In the genomic region with DNA sequence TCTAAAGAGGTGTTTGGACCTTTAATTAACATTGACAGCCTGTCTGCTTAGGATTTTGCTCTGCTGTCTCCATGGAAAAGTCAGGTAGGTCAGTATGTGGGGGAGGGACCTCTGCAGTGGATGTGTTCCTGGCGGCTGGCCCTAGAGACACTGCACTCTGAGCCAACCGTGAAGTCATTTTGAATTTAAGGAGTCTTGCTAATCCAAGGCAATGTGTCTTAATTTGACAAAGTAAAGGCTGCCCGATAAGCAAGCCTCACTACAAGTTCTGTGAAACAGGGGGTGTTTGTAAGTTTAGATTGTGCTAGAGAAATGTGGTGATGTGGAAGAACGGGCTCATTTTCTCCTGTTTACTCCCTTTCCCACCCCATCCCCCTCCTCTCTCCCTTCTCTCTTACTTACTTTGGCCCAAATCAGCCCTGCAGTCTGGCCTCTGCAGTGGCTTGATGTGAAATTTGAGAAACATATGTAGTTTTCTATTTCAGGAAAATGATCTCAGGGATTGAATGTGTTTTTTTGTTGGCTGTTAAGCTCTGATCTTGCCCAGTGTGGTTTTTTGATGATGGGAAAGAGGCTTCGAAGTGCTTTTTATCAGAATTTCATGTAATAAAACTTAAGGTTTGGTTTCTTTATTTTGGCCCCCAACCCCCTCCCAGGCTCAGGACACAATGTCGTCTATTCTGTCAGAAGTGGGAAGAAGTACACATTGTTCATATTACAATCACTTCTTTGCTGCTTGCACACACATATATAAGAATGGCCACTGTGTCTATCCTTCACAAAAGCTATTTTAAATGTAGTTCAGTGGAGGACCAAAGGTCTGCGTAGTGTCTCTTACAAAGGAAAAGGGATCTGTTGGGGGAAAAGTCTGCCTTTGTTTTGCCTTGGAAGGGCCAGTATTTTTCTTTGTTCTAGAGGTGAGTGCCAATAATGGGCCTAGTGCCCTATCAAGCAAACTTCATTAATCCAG, we compare ENCODE assay signal across 8 cellular contexts.
DNase-seq lines count a peak whose midpoint lies in the region; ATAC-seq, FAIRE-seq and TF ChIP-seq lines count a peak whose summit lies in the region.

No MANE protein-coding gene starts in this region.

- ATAC-seq in HG02973 (IDR thresholded peaks at IDR 0.05; ENCODE audit: unreplicated experiment) = no peak

- H3K4me3 ChIP-seq in HUES48 (ENCODE audit: low read depth, low read length) (peak overlapping the region; percentile 45; the same call in 1 of the 2 replicates), hepatocyte (no peak overlapping the region)

- H3K9me2 ChIP-seq in hepatocyte (replicated peaks; ENCODE audit: insufficient read depth) = no peaks in the 10 kb centered on the region

- H3K9me3 ChIP-seq in HUES48 (ENCODE audit: control insufficient read depth, insufficient read depth, low read length) (no peaks in the 10 kb centered on the region), hepatocyte (ENCODE audit: low read depth) (no peaks in the 10 kb centered on the region)

- no peaks in the 10 kb centered on the region for H3K27me3 ChIP-seq in HUES48 (ENCODE audit: control insufficient read depth, insufficient read depth, low read length)
- H3K27me3 ChIP-seq in hepatocyte = no peaks in the 10 kb centered on the region

- H4K20me1 ChIP-seq in hepatocyte (ENCODE audit: insufficient read depth, poor library complexity, severe bottlenecking) = no peaks in the 10 kb centered on the region

- H3K36me3 ChIP-seq in HUES48 (ENCODE audit: control insufficient read depth, insufficient read depth, low read length) = no peaks in the 10 kb centered on the region
- H3K36me3 ChIP-seq in hepatocyte (replicated peaks; ENCODE audit: insufficient read depth, low read depth) = no peaks in the 10 kb centered on the region

- H3K27ac ChIP-seq in HUES48 (ENCODE audit: low read depth, low read length) = peak overlapping the region; percentile 27
- H3K27ac ChIP-seq in hepatocyte = peak overlapping the region; percentile 95

- peak overlapping the region; percentile 41 for H3K4me2 ChIP-seq in hepatocyte

- H2AFZ ChIP-seq in hepatocyte = peak overlapping the region; percentile 7

- TF ChIP-seq CTCF in hepatocyte (IDR thresholded peaks at IDR 0.05; ENCODE audit: poor library complexity) = no peak

- TF ChIP-seq POLR2A in GM12892 (IDR thresholded peaks at IDR 0.05; ENCODE audit: low read depth, low read length) = no peak

- H3K4me1 ChIP-seq in HUES48 (ENCODE audit: control insufficient read depth, insufficient read depth, low read length) = peaks cover 28% of the 10 kb centered on the region
- H3K4me1 ChIP-seq in hepatocyte (ENCODE audit: insufficient read depth) = peaks cover 36% of the 10 kb centered on the region

- no peaks in the 10 kb centered on the region for H3K79me2 ChIP-seq in hepatocyte

- H3K9ac ChIP-seq in HUES48 (ENCODE audit: low read depth, low read length) = no peak overlapping the region

- 31% methylated on average over 7 of the region's 7 CpGs for WGBS in hepatocyte (ENCODE audit: low lambda C conversion rate, missing lambda C conversion rate)

- peak; percentile 92 for DNase-seq in amniotic epithelial cell (ENCODE audit: low read depth)
- DNase-seq in hepatocyte (ENCODE audit: low spot score) = peak; percentile 83
- peak; percentile 62 for DNase-seq in renal cortical epithelial cell (ENCODE audit: low read depth)
- no peak for DNase-seq in activated CD4-positive, alpha-beta T cell treated with anti-CD3 and anti-CD28 coated beads, Interleukin-2, amount 50 U/mL, for 4 hours
- no peak for DNase-seq in stimulated activated CD4-positive, alpha-beta T cell treated with anti-CD3 and anti-CD28 coated beads, Interleukin-15, amount 100 ng/mL, for 24 hours
- DNase-seq in GM12892 (ENCODE audit: insufficient read length) = no peak

- FAIRE-seq in GM12892 (lab: Jason Lieb, UNC) = no peak

Comparison
In these comparisons a context has a peak if more than half of its experiments do, and no peak if none do; other contexts are left out.
1. DNase-seq: peak in amniotic epithelial cell (single experiment), hepatocyte (single experiment) and renal cortical epithelial cell (single experiment); none in activated CD4-positive, alpha-beta T cell treated with anti-CD3 and anti-CD28 coated beads, Interleukin-2, amount 50 U/mL, for 4 hours (0 of 2), stimulated activated CD4-positive, alpha-beta T cell treated with anti-CD3 and anti-CD28 coated beads, Interleukin-15, amount 100 ng/mL, for 24 hours (single experiment) and GM12892 (single experiment).